ENCODE assay signal across 1 cellular context in the genomic region with DNA sequence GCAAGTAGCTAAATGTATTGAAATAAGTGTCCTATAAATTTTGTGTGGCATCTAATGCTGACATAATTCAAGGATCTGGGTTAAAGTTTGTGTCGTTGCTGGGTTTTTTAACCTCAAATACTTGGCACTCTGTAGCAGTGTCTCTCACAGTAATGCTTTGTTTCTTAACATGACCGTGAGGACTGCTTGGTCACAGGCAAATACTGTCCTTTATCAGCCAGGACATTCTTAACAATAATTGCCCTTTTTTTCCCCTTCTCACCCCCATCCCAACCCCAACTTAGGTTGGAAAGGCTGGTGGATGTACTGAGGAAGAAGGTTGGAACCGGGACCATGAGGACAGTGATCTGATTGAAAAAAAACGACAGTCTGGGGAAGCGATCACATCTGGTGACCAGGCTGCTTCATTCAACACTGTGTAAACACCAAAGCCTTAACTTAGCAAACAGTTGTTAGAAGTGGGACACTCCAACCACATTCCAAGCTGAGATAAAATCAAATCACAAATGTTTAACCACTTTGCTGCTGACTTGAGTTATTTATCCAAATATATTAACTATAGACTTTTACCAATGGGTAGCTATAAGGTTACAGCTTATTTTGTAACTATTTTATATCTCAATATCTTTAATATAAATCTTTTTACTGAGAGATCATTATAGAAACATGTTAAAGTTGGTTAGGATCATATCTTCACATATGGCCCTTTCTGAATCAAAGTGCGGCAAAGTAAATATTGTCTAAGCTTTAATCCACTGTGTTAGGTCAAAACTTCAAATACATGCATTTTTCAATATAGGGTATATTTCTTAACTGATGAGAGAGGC.
TF ChIP-seq lines count a peak whose summit lies in the region.

No MANE protein-coding gene starts in this region.

TF ChIP-seq in HepG2, 621 proteins besides CTCF, POLR2A, EP300 and RAD21 (continued from another document and continues in another):
- TF ChIP-seq, protein P1, sequence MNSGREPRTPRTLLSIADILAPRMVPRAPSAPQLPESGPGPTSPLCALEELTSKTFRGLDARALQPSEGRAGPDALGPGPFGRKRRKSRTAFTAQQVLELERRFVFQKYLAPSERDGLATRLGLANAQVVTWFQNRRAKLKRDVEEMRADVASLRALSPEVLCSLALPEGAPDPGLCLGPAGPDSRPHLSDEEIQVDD (CRISPR knock-in tag; IDR thresholded peaks at IDR 0.05; ENCODE audit: borderline replicate concordance) = no peak
- TF ChIP-seq XRCC5 (optimal IDR thresholded peaks at IDR 0.05; ENCODE audit: low read length) (no peak), SETDB1 (CRISPR knock-in tag; IDR thresholded peaks at IDR 0.05; ENCODE audit: borderline replicate concordance) (no peak), ZNF567 (CRISPR knock-in tag; IDR thresholded peaks at IDR 0.05; ENCODE audit: borderline replicate concordance) (no peak), ZNF543 (CRISPR knock-in tag; IDR thresholded peaks at IDR 0.05) (0 out of 2 replicates have a peak, but pooled peaks have one; percentile 22), TSC22D2 (CRISPR knock-in tag; IDR thresholded peaks at IDR 0.05; ENCODE audit: borderline replicate concordance) (peak; percentile 95), ZNF574 (CRISPR knock-in tag; IDR thresholded peaks at IDR 0.05) (no peak; the same call in 1 of the 2 replicates), ZNF780A (CRISPR knock-in tag; IDR thresholded peaks at IDR 0.05) (peak; percentile 46; the same call in 1 of the 2 replicates), ZFP1 (CRISPR knock-in tag; IDR thresholded peaks at IDR 0.05) (peak; percentile 97), TARDBP (CRISPR knock-in tag; IDR thresholded peaks at IDR 0.05) (peak; percentile 98; the same call in 1 of the 2 replicates), ZNF598 (CRISPR knock-in tag; IDR thresholded peaks at IDR 0.05; ENCODE audit: borderline replicate concordance) (no peak; the same call in 1 of the 2 replicates), ZNF251 (CRISPR knock-in tag; IDR thresholded peaks at IDR 0.05) (no peak), LCORL (IDR thresholded peaks at IDR 0.05) (no peak; the same call in 1 of the 2 replicates), LCORL (CRISPR knock-in tag; IDR thresholded peaks at IDR 0.05) (peak; percentile 95), PTBP1 (IDR thresholded peaks at IDR 0.05; ENCODE audit: low read depth, low read length, poor library complexity, severe bottlenecking) (no peak), ZNF432 (CRISPR knock-in tag; IDR thresholded peaks at IDR 0.05; ENCODE audit: borderline replicate concordance) (no peak), SKI (IDR thresholded peaks at IDR 0.05; ENCODE audit: partially characterized antibody) (peak; percentile 86), NR3C1 (CRISPR knock-in tag; IDR thresholded peaks at IDR 0.05) (no peak), PAXIP1 (CRISPR knock-in tag; conservative IDR thresholded peaks at IDR 0.05) (peak; percentile 98), ZBTB44 (CRISPR knock-in tag; IDR thresholded peaks at IDR 0.05) (peak; percentile 29; the same call in 1 of the 2 replicates), SAFB2 (CRISPR knock-in tag; IDR thresholded peaks at IDR 0.05; ENCODE audit: borderline replicate concordance, low read depth) (no peak; the same call in 1 of the 2 replicates), MTF1 (CRISPR knock-in tag; IDR thresholded peaks at IDR 0.05) (no peak), NFE2L1 (CRISPR knock-in tag; IDR thresholded peaks at IDR 0.05; ENCODE audit: borderline replicate concordance) (no peak), NFYB (CRISPR knock-in tag; IDR thresholded peaks at IDR 0.05) (peak; percentile 43; the same call in 1 of the 2 replicates), HMG20A (CRISPR knock-in tag; IDR thresholded peaks at IDR 0.05; ENCODE audit: borderline replicate concordance) (peak; percentile 100), MXI1 (IDR thresholded peaks at IDR 0.05; ENCODE audit: borderline replicate concordance, low read depth, low read length) (no peak; the same call in 2 of the 3 replicates), ELF3 (CRISPR knock-in tag; IDR thresholded peaks at IDR 0.05) (peak; percentile 95), ZBTB21 (CRISPR knock-in tag; IDR thresholded peaks at IDR 0.05) (peak; percentile 64; the same call in 1 of the 2 replicates), FOXA1 (IDR thresholded peaks at IDR 0.05) (peak; percentile 94), FOXA1 (CRISPR knock-in tag; IDR thresholded peaks at IDR 0.05) (peak; percentile 100), WIZ (CRISPR knock-in tag; IDR thresholded peaks at IDR 0.05) (no peak), MAFK (conservative IDR thresholded peaks at IDR 0.05 in 1 of 2, IDR thresholded peaks at IDR 0.05 in 1 of 2; ENCODE audit: low read length in 2 of 2) (no peak), ZNF263 (CRISPR knock-in tag; IDR thresholded peaks at IDR 0.05) (no peak), ZFP62 (CRISPR knock-in tag; IDR thresholded peaks at IDR 0.05) (no peak), SOX13 (IDR thresholded peaks at IDR 0.05) (peak; percentile 92), SOX13 (CRISPR knock-in tag; conservative IDR thresholded peaks at IDR 0.05 in 1 of 2, IDR thresholded peaks at IDR 0.05 in 1 of 2) (peak; percentile 65 to 95; a peak in 3 of 4 replicates), ZNF34 (CRISPR knock-in tag; IDR thresholded peaks at IDR 0.05; ENCODE audit: borderline replicate concordance) (no peak), NONO (IDR thresholded peaks at IDR 0.05) (no peak), NONO (CRISPR knock-in tag; conservative IDR thresholded peaks at IDR 0.05) (peak; percentile 95; the same call in 1 of the 2 replicates), SP1 (IDR thresholded peaks at IDR 0.05) (no peak), SP1 (CRISPR knock-in tag; IDR thresholded peaks at IDR 0.05) (no peak; the same call in none of the 2 replicates), TCF7L2 (IDR thresholded peaks at IDR 0.05; ENCODE audit: low read depth, low read length) (peak; percentile 80), PLRG1 (conservative IDR thresholded peaks at IDR 0.05) (no peak), MED13 (CRISPR knock-in tag; IDR thresholded peaks at IDR 0.05) (peak; percentile 99), ATM (IDR thresholded peaks at IDR 0.05; ENCODE audit: borderline replicate concordance) (no peak), ZNF782 (CRISPR knock-in tag; IDR thresholded peaks at IDR 0.05; ENCODE audit: borderline replicate concordance) (no peak), NCOA1 (CRISPR knock-in tag; IDR thresholded peaks at IDR 0.05) (peak; percentile 86; the same call in 1 of the 2 replicates), CREB1 (IDR thresholded peaks at IDR 0.05) (no peak), CREB1 (CRISPR knock-in tag; IDR thresholded peaks at IDR 0.05) (peak; percentile 72; the same call in 1 of the 2 replicates), ZMAT3 (CRISPR knock-in tag; conservative IDR thresholded peaks at IDR 0.05) (peak; percentile 96; the same call in 1 of the 2 replicates), ZNF496 (CRISPR knock-in tag; IDR thresholded peaks at IDR 0.05; ENCODE audit: insufficient replicate concordance) (no peak), STAT6 (CRISPR knock-in tag; IDR thresholded peaks at IDR 0.05; ENCODE audit: borderline replicate concordance) (peak; percentile 92), ZNF225 (CRISPR knock-in tag; IDR thresholded peaks at IDR 0.05) (no peak)
- TF ChIP-seq, protein P2, sequence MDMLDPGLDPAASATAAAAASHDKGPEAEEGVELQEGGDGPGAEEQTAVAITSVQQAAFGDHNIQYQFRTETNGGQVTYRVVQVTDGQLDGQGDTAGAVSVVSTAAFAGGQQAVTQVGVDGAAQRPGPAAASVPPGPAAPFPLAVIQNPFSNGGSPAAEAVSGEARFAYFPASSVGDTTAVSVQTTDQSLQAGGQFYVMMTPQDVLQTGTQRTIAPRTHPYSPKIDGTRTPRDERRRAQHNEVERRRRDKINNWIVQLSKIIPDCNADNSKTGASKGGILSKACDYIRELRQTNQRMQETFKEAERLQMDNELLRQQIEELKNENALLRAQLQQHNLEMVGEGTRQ (IDR thresholded peaks at IDR 0.05; ENCODE audit: low read depth, low read length) = no peak
- TF ChIP-seq, protein P2 (CRISPR knock-in tag; IDR thresholded peaks at IDR 0.05; ENCODE audit: borderline replicate concordance) = no peak
- TF ChIP-seq, protein P3, sequence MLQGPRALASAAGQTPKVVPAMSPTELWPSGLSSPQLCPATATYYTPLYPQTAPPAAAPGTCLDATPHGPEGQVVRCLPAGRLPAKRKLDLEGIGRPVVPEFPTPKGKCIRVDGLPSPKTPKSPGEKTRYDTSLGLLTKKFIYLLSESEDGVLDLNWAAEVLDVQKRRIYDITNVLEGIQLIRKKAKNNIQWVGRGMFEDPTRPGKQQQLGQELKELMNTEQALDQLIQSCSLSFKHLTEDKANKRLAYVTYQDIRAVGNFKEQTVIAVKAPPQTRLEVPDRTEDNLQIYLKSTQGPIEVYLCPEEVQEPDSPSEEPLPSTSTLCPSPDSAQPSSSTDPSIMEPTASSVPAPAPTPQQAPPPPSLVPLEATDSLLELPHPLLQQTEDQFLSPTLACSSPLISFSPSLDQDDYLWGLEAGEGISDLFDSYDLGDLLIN (CRISPR knock-in tag; IDR thresholded peaks at IDR 0.05; ENCODE audit: borderline replicate concordance) = 0 out of 2 replicates have a peak, but pooled peaks have one; percentile 73
